20 cellular contexts compared by ENCODE assay signal in the genomic region with DNA sequence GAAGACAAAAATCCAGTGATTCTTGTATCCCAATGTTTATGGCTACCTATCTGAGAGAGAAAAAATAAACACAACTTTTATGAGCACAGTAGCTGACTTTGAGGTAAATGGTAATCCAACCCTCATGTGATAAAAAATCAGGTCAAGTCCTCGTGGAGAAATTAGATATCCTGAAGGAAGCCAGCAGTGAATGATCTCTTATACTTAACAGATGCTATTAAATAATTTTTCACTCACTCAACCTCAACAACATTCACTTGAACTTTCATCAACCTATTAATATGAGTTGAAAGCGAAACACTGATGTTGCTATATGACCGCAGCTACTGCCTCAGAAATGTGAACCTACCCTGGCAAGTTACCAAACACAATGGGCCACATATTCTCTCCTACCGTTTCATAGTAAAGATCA.
DNase-seq lines count a peak whose midpoint lies in the region; ATAC-seq and TF ChIP-seq lines count a peak whose summit lies in the region.
"Had no signal": no experiment of that assay in that cellular context is flagged by ENCODE, and none has a peak within 500 bp of the region (broad histone marks: within the 10 kb centered on the region; RNA-seq: fewer than 3 reads in every experiment).

No MANE protein-coding gene starts in this region.

- no peak overlapping the region for H2AK5ac ChIP-seq in mesendoderm (ENCODE audit: low read length)

- H3K4me1 Mint-ChIP-seq in nephron progenitor cell, result peaks cover 54% of the 10 kb centered on the region
- H3K4me1 Mint-ChIP-seq: activated naive CD8-positive, alpha-beta T cell treated with anti-CD3 and anti-CD28 coated beads, Interleukin-2, amount 50 U/mL, for 24 hours; T-cell had no signal

- no peak overlapping the region for H2BK15ac ChIP-seq in mesendoderm (replicated peaks; ENCODE audit: low read depth)

- H3K79me1 ChIP-seq in mesendoderm (ENCODE audit: low read length), result no peaks in the 10 kb centered on the region

- WGBS in mesendoderm (ENCODE audit: extremely low coverage, insufficient coverage, low lambda C conversion rate), result no CpG with 5 or more reads among the region's 4 CpGs

- H3K18ac ChIP-seq in mesendoderm (ENCODE audit: low read length), result no peak overlapping the region

- H3K4me1 ChIP-seq in mesendoderm (ENCODE audit: control insufficient read depth, low read depth, low read length), result peaks cover 2% of the 10 kb centered on the region
- H3K4me1 ChIP-seq: BLaER1 treated with 17β-estradiol and CSF1 and Interleukin-3, amounts not matched to agents 10 nM and 100 nM; right atrium auricular region had no signal

- no peak overlapping the region for H3K4me3 ChIP-seq in mesendoderm (ENCODE audit: low read length)
- H3K4me3 ChIP-seq: BLaER1 treated with 17β-estradiol and CSF1 and Interleukin-3, amounts not matched to agents 10 nM and 100 nM; right atrium auricular region had no signal

- H3K36me3 Mint-ChIP-seq in nephron progenitor cell (ENCODE audit: low read depth), result peaks cover 18% of the 10 kb centered on the region
- H3K36me3 Mint-ChIP-seq: T-cell had no signal

- no peak for TF ChIP-seq CTCF in nephron progenitor cell (IDR thresholded peaks at IDR 0.05)

- H4K5ac ChIP-seq in mesendoderm (ENCODE audit: low read length), result no peak overlapping the region

- no peaks in the 10 kb centered on the region for H3K9me3 Mint-ChIP-seq in nephron progenitor cell
- H3K9me3 Mint-ChIP-seq: activated naive CD8-positive, alpha-beta T cell treated with anti-CD3 and anti-CD28 coated beads, Interleukin-2, amount 50 U/mL, for 24 hours; activated T-cell treated with anti-CD3 and anti-CD28 coated beads, Interleukin-2, amount 50 U/mL, for 72 hours; T-cell had no signal

- H3K23ac ChIP-seq in mesendoderm (ENCODE audit: low read length), result no peak overlapping the region

- H4K8ac ChIP-seq in mesendoderm (ENCODE audit: low read depth, low read length), result no peak overlapping the region

- peak overlapping the region; percentile 68 for H3K27ac Mint-ChIP-seq in nephron progenitor cell
- H3K27ac Mint-ChIP-seq: activated CD8-positive, alpha-beta T cell treated with anti-CD3 and anti-CD28 coated beads, Interleukin-2, amount 10 ng/mL, durations not matched to agents 7 days and 5 days; activated naive CD8-positive, alpha-beta T cell treated with anti-CD3 and anti-CD28 coated beads, Interleukin-2, amount 50 U/mL, for 24 hours; activated T-cell treated with anti-CD3 and anti-CD28 coated beads, Interleukin-2, amount 50 U/mL, for 72 hours; T-cell had no signal

- H3K56ac ChIP-seq in mesendoderm (ENCODE audit: low read length), result no peak overlapping the region

- ATAC-seq in HG02870 (IDR thresholded peaks at IDR 0.05; ENCODE audit: unreplicated experiment), result peak; percentile 92
- ATAC-seq: activated CD8-positive, alpha-beta T cell treated with anti-CD3 and anti-CD28 coated beads, Interleukin-2, amount 10 ng/mL, durations not matched to agents 7 days and 5 days; activated naive CD8-positive, alpha-beta T cell treated with anti-CD3 and anti-CD28 coated beads, Interleukin-2, amount 50 U/mL, for 24 hours; activated T-cell treated with anti-CD3 and anti-CD28 coated beads, Interleukin-2, amount 50 U/mL, for 72 hours; esophagus mucosa; T-cell had no signal

- H3K79me2 ChIP-seq in mesendoderm (ENCODE audit: control insufficient read depth, insufficient read depth, low read length), result no peaks in the 10 kb centered on the region

- no peaks in the 10 kb centered on the region for H3K27me3 Mint-ChIP-seq in nephron progenitor cell (ENCODE audit: low read depth, poor library complexity)
- H3K27me3 Mint-ChIP-seq: activated naive CD8-positive, alpha-beta T cell treated with anti-CD3 and anti-CD28 coated beads, Interleukin-2, amount 50 U/mL, for 24 hours had no signal

- H3K9ac ChIP-seq in mesendoderm (ENCODE audit: low read length), result no peak overlapping the region
- H3K9ac ChIP-seq: BLaER1 treated with 17β-estradiol and CSF1 and Interleukin-3, amounts not matched to agents 10 nM and 100 nM had no signal

- no peak overlapping the region for H3K4ac ChIP-seq in mesendoderm (ENCODE audit: low read depth, low read length)

- no peak overlapping the region for H3K4me2 ChIP-seq in mesendoderm (ENCODE audit: low read length)
- H3K4me2 ChIP-seq: BLaER1 treated with 17β-estradiol and CSF1 and Interleukin-3, amounts not matched to agents 10 nM and 100 nM had no signal

- DNase-seq in NCI-H1092 treated with DMSO at 0.1 percent for 48 hours (lab: John Stamatoyannopoulos, UW) (peak; percentile 22), NCI-H1092 (lab: John Stamatoyannopoulos, UW) (no peak), NCI-H2171 (lab: John Stamatoyannopoulos, UW) (peak; percentile 41), nephron progenitor cell (no peak), NCI-H226 (no peak), mesendoderm (no peak), NCI-H2081 (lab: John Stamatoyannopoulos, UW) (no peak)
- DNase-seq: 8988T; activated CD8-positive, alpha-beta T cell treated with anti-CD3 and anti-CD28 coated beads, Interleukin-2, amount 10 ng/mL, durations not matched to agents 7 days and 5 days; activated naive CD8-positive, alpha-beta T cell treated with anti-CD3 and anti-CD28 coated beads, Interleukin-2, amount 50 U/mL, for 24 hours; activated T-cell treated with anti-CD3 and anti-CD28 coated beads, Interleukin-2, amount 50 U/mL, for 72 hours; DMS79 treated with DMSO at 0.1 percent for 48 hours; NCI-H187 treated with DMSO at 0.1 percent for 48 hours; T-cell had no signal

- H2BK5ac ChIP-seq in mesendoderm (ENCODE audit: low read length), result no peak overlapping the region

- no peak overlapping the region for H3K4me3 Mint-ChIP-seq in nephron progenitor cell
- H3K4me3 Mint-ChIP-seq: activated CD8-positive, alpha-beta T cell treated with anti-CD3 and anti-CD28 coated beads, Interleukin-2, amount 10 ng/mL, durations not matched to agents 7 days and 5 days; activated naive CD8-positive, alpha-beta T cell treated with anti-CD3 and anti-CD28 coated beads, Interleukin-2, amount 50 U/mL, for 24 hours; activated T-cell treated with anti-CD3 and anti-CD28 coated beads, Interleukin-2, amount 50 U/mL, for 72 hours; T-cell had no signal

- no peaks in the 10 kb centered on the region for H3K27me3 ChIP-seq in mesendoderm (ENCODE audit: insufficient read depth, low read length, poor library complexity)
- H3K27me3 ChIP-seq: neutrophil, right atrium auricular region had no signal

- H2BK120ac ChIP-seq in mesendoderm (ENCODE audit: low read depth, low read length), result no peak overlapping the region

- H3K27ac ChIP-seq in mesendoderm (ENCODE audit: low read depth, low read length), result no peak overlapping the region
- H3K27ac ChIP-seq: BLaER1 treated with 17β-estradiol and CSF1 and Interleukin-3, amounts not matched to agents 10 nM and 100 nM; neutrophil; right atrium auricular region; VCaP had no signal

- no peaks in the 10 kb centered on the region for H3K36me3 ChIP-seq in mesendoderm (ENCODE audit: control insufficient read depth, insufficient read depth, low read length)
- H3K36me3 ChIP-seq: BLaER1 treated with 17β-estradiol and CSF1 and Interleukin-3, amounts not matched to agents 10 nM and 100 nM; neutrophil; right atrium auricular region had no signal

Comparison
In these comparisons a context has a peak if more than half of its experiments do, and no peak if none do; other contexts are left out.
1. DNase-seq: peak in NCI-H1092 treated with DMSO at 0.1 percent for 48 hours (single experiment) and NCI-H2171 (single experiment); none in NCI-H1092 (single experiment), nephron progenitor cell (single experiment), NCI-H226 (single experiment), mesendoderm (single experiment) and NCI-H2081 (0 of 2).